18 cellular contexts compared by ENCODE assay signal in genomic region chr7:41900034-41900433, GRCh38.
"Had no signal": no experiment of that assay in that cellular context is flagged by ENCODE, and none has a peak within 500 bp of the region (broad histone marks: within the 10 kb centered on the region; RNA-seq: fewer than 3 reads in every experiment).

No MANE protein-coding gene starts in this region.

- H3K9me3 ChIP-seq: gastrocnemius medialis, psoas muscle, testis, tibial nerve had no signal

- DNase-seq: effector memory CD4-positive, alpha-beta T cell; gastrocnemius medialis; heart right ventricle; hypothalamus; islet precursor cell; mammary epithelial cell; natural killer cell; occipital lobe; psoas muscle; retina; spleen; stimulated activated CD4-positive, alpha-beta T cell treated with anti-CD3 and anti-CD28 coated beads, Interleukin-15, amount 100 ng/mL, for 24 hours; stimulated activated CD4-positive, alpha-beta T cell treated with anti-CD3 and anti-CD28 coated beads, Interleukin-1b, Interleukin-23, amount 100 ng/mL, for 48 hours; stimulated activated CD4-positive, alpha-beta T cell treated with anti-CD3 and anti-CD28 coated beads, Interleukin-4, amount 100 ng/mL, for 4 hours; stimulated activated naive B cell treated with anti-CD40 and anti-IgM and Interleukin-4, amounts not matched to agents 10 μg/mL and 1 μg/mL and 100 μg/mL, for 72 hours; stimulated activated naive CD8-positive, alpha-beta T cell treated with anti-CD3 and anti-CD28 coated beads, Interleukin-15, amount 100 ng/mL, for 72 hours; testis had no signal

- H3K36me3 ChIP-seq: gastrocnemius medialis, heart right ventricle, spleen, tibial nerve had no signal

- H3K27me3 ChIP-seq: gastrocnemius medialis, spleen, testis, tibial nerve had no signal

- H3K27ac Mint-ChIP-seq: natural killer cell; stimulated activated naive B cell treated with anti-CD40 and anti-IgM and Interleukin-4, amounts not matched to agents 10 μg/mL and 1 μg/mL and 100 μg/mL, for 72 hours; stimulated activated naive CD8-positive, alpha-beta T cell treated with anti-CD3 and anti-CD28 coated beads, Interleukin-15, amount 100 ng/mL, for 72 hours had no signal

- H3K4me3 Mint-ChIP-seq: natural killer cell; stimulated activated naive B cell treated with anti-CD40 and anti-IgM and Interleukin-4, amounts not matched to agents 10 μg/mL and 1 μg/mL and 100 μg/mL, for 72 hours; stimulated activated naive CD8-positive, alpha-beta T cell treated with anti-CD3 and anti-CD28 coated beads, Interleukin-15, amount 100 ng/mL, for 72 hours had no signal

- H3K36me3 Mint-ChIP-seq: natural killer cell had no signal

- H3K27ac ChIP-seq: gastrocnemius medialis, heart right ventricle, psoas muscle, spleen, testis, tibial nerve had no signal

- H3K4me1 Mint-ChIP-seq: natural killer cell; stimulated activated naive CD8-positive, alpha-beta T cell treated with anti-CD3 and anti-CD28 coated beads, Interleukin-15, amount 100 ng/mL, for 72 hours had no signal

- H3K4me1 ChIP-seq: gastrocnemius medialis, heart right ventricle, psoas muscle, spleen, testis had no signal

- H3K4me3 ChIP-seq: gastrocnemius medialis, heart right ventricle, psoas muscle, spleen, testis, tibial nerve had no signal

- H3K27me3 Mint-ChIP-seq: stimulated activated naive B cell treated with anti-CD40 and anti-IgM and Interleukin-4, amounts not matched to agents 10 μg/mL and 1 μg/mL and 100 μg/mL, for 72 hours had no signal
